Comparison of ENCODE assay signal across 8 cellular contexts in genomic region chr1:211579434-211580302, GRCh38. TPM values are rescaled to one million over a fixed set of nuclear protein-coding genes. Genes with fewer than 3 reads are reported as not detected.
DNase-seq lines count a peak whose midpoint lies in the region; ATAC-seq and TF ChIP-seq lines count a peak whose summit lies in the region.

No MANE protein-coding gene starts in this region.

- CTCF ChIA-PET in BJ (lab: Yijun Ruan, JAX), result interaction anchor here (0.6 to 2.4 kb wide), 13 partner anchors 9 to 455 kb away, joined by 3 to 12 read pairs (median 4); partner anchors contain the start of gene INTS7

- H3K4me1 ChIP-seq in foreskin keratinocyte, result peaks cover 4% of the 10 kb centered on the region

- ATAC-seq in GM18517 (IDR thresholded peaks at IDR 0.05; ENCODE audit: unreplicated experiment) (peak; percentile 32), HG02884 (IDR thresholded peaks at IDR 0.05; ENCODE audit: unreplicated experiment) (peak; percentile 26), foreskin keratinocyte (peak; percentile 29)
- ATAC-seq in activated CD4-positive, CD25-positive, alpha-beta regulatory T cell treated with anti-CD3 and anti-CD28 coated beads, Interleukin-2, amount 50 U/mL, for 24 hours, result peak; percentile 48 to 50

- H3K27ac ChIP-seq in foreskin keratinocyte, result peak overlapping the region; percentile 5

- POLR2A ChIA-PET in BJ (lab: Charles Lee), result interaction anchor here (0.6 kb wide), 2 partner anchors 9 to 26 kb away, joined by 3 read pairs; no protein-coding TSS in a partner anchor

- TF ChIP-seq CTCF in BJ (IDR thresholded peaks at IDR 0.05; ENCODE audit: insufficient read depth, low read depth, low read length) (no peak), foreskin keratinocyte (conservative IDR thresholded peaks at IDR 0.05) (no peak)

- H3K4me3 ChIP-seq in BJ (ENCODE audit: low read depth, low read length), result peak overlapping the region; percentile 58

- DNase-seq in BJ (ENCODE audit: low read depth) (no peak), NCI-H1105 (lab: John Stamatoyannopoulos, UW) (peak; percentile 84), foreskin keratinocyte (no peak), pons (ENCODE audit: low spot score) (peak; percentile 56), ecto neural progenitor cell (ENCODE audit: low spot score) (no peak)

- H3K27me3 ChIP-seq in BJ (ENCODE audit: control insufficient read depth, insufficient read depth, low read length) (no peaks in the 10 kb centered on the region), foreskin keratinocyte (no peaks in the 10 kb centered on the region)

- H3K36me3 ChIP-seq in BJ (ENCODE audit: control insufficient read depth, insufficient read depth, low read length), result peaks cover 2% of the 10 kb centered on the region

RNA-seq across cellular contexts. Expression of gene SLC30A1, which starts 0.7 kb away (rescaled TPM):
- polyA plus RNA-seq in BJ (2011; rRNA removed) (5.8 and 9.9 TPM in 2 replicates), foreskin keratinocyte (6.0 and 6.2 TPM in 2 replicates)
- polyA minus RNA-seq in BJ (2011; rRNA and poly(A)+ RNA removed), result 9.4 and 12.2 TPM in 2 replicates
- 19.7 and 22.1 TPM in 2 replicates for total RNA-seq in foreskin keratinocyte

Comparison
In these comparisons a context has a peak if more than half of its experiments do, and no peak if none do; other contexts are left out.
1. DNase-seq: peak in NCI-H1105 (single experiment) and pons (single experiment); none in BJ (single experiment), foreskin keratinocyte (0 of 2) and ecto neural progenitor cell (single experiment).
2. Peak in every context shown above with its lines, with median percentiles within 50 percentile points of each other: ATAC-seq.